Comparison of ENCODE assay signal across 8 cellular contexts in the genomic region with DNA sequence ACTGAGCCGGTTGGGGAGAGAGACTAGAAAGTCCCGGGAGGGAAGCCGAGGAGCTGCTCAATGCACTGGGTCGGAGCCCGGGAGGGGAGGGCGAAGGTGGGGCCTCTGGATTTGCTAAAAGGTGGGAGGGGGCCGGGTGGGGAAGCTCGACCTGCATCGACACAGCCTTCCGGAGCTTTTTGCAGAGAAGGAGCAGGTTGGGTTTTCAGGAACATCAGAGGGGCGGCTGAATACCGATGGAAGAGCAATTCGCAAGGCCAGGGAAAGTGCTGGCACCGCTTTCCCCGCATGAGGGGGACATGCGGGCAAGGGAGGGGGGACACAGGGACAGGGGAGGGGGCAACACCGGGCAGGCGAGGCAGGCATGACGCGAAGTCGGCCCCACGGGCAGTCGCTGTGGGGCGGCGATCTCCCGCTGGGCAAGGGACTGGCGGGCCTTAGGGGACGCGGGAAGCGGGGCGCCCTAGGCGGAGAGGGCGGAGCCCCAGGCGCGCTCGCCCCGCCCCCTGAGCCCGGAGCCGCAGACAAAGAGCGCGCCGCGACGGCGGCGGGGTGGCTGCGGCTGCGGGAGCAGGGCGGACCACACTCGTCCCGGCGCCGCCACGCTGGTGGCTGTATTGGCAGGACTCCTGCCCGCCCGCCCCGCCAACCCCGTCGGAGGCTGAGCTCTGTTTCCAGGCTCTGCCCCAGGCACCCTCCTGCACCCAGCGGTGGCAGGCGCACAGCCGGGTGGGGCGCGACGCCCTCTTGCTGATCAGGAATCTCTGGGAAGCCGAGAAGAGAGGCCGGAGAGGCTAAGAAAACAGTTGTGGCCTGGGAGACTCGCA. TPM values are rescaled to one million over a fixed set of nuclear protein-coding genes. Genes with fewer than 3 reads are reported as not detected.
DNase-seq lines count a peak whose midpoint lies in the region; ATAC-seq, FAIRE-seq and TF ChIP-seq lines count a peak whose summit lies in the region.

No MANE protein-coding gene starts in this region.

- no peaks in the 10 kb centered on the region for H3K9me3 Mint-ChIP-seq in activated T-cell treated with anti-CD3 and anti-CD28 coated beads, Interleukin-2, amount 50 U/mL, for 72 hours

- H3K27ac ChIP-seq in psoas muscle, result no peak overlapping the region

- peak overlapping the region; percentile 68 to 73 for H3K4me3 Mint-ChIP-seq in activated T-cell treated with anti-CD3 and anti-CD28 coated beads, Interleukin-2, amount 50 U/mL, for 72 hours

- no peak for TF ChIP-seq CTCF in psoas muscle (IDR thresholded peaks at IDR 0.05)

- peaks cover 0 to 23% (median 2%) of the 10 kb centered on the region in 3 donors for H3K27me3 ChIP-seq in psoas muscle (ENCODE audit: insufficient read depth in 3 of 3, low read length in 2 of 3)

- H3K4me3 ChIP-seq in psoas muscle, result peak overlapping the region; percentile 62

- WGBS in psoas muscle, 3 donors, result 8 to 21% (median 17%) methylated on average over 13 to 66 of the region's 68 CpGs

- ATAC-seq in activated T-cell treated with anti-CD3 and anti-CD28 coated beads, Interleukin-2, amount 50 U/mL, for 72 hours (replicated peaks in 1 of 2), result peak; percentile 89
- peak; percentile 58 to 81 (median 79) for ATAC-seq in psoas muscle
- no peak for ATAC-seq in HG03045 (IDR thresholded peaks at IDR 0.05; ENCODE audit: unreplicated experiment)
- no peak for ATAC-seq in HG03095 (IDR thresholded peaks at IDR 0.05; ENCODE audit: unreplicated experiment)
- ATAC-seq in HG02870 (IDR thresholded peaks at IDR 0.05; ENCODE audit: unreplicated experiment), result no peak

- no peak for FAIRE-seq in frontal cortex (lab: Jason Lieb, UNC)

- H3K36me3 Mint-ChIP-seq in activated T-cell treated with anti-CD3 and anti-CD28 coated beads, Interleukin-2, amount 50 U/mL, for 72 hours (ENCODE audit: insufficient read depth in 2 of 2), result no peaks in the 10 kb centered on the region

- H3K27me3 Mint-ChIP-seq in activated T-cell treated with anti-CD3 and anti-CD28 coated beads, Interleukin-2, amount 50 U/mL, for 72 hours (ENCODE audit: low read depth), result peaks cover 29% of the 10 kb centered on the region

- no peaks in the 10 kb centered on the region for H3K9me3 ChIP-seq in psoas muscle

- peaks cover 29% of the 10 kb centered on the region for H3K4me1 Mint-ChIP-seq in activated T-cell treated with anti-CD3 and anti-CD28 coated beads, Interleukin-2, amount 50 U/mL, for 72 hours (ENCODE audit: low read depth)

- no peaks in the 10 kb centered on the region for H3K4me1 ChIP-seq in psoas muscle

- no peaks in the 10 kb centered on the region for H3K36me3 ChIP-seq in psoas muscle (ENCODE audit: insufficient read depth in 1 of 2, low read depth in 1 of 2)

- DNase-seq in ELF-1 (ENCODE audit: low read depth, low spot score) (peak; percentile 78), NCI-H2196 (lab: John Stamatoyannopoulos, UW; ENCODE audit: unreplicated experiment) (peak; percentile 52), frontal cortex (ENCODE audit: low spot score in 2 of 2) (peak; percentile 66 to 73), psoas muscle (peak; percentile 31 to 61)
- DNase-seq in activated T-cell treated with anti-CD3 and anti-CD28 coated beads, Interleukin-2, amount 50 U/mL, for 72 hours, result peak; percentile 63 to 69

- intact Hi-C loops in psoas muscle (cut with DNase I), result no loop called here

- no peak overlapping the region for H3K27ac Mint-ChIP-seq in activated T-cell treated with anti-CD3 and anti-CD28 coated beads, Interleukin-2, amount 50 U/mL, for 72 hours

RNA-seq across cellular contexts. Expression of gene PDZD4, which starts 11.6 kb away (rescaled TPM):
- 1 to 10 TPM in 1 of 2 donors, under 1 TPM in 1; 0.82 to 5.0 TPM for total RNA-seq in activated T-cell treated with anti-CD3 and anti-CD28 coated beads, Interleukin-2, amount 50 U/mL, for 72 hours
- total RNA-seq in frontal cortex (165 TPM), psoas muscle (1 to 10 TPM in 3 of 4 donors, under 1 TPM in 1; 0.50 to 2.1 (median 1.4) TPM)
- polyA plus RNA-seq in psoas muscle, result 1 to 10 TPM in 1 of 3 donors, under 1 TPM in 2; 0.65 to 1.3 (median 0.79) TPM

RNA-seq across cellular contexts. Expression of gene SSR4, which starts 24.3 kb away (rescaled TPM):
- total RNA-seq in activated T-cell treated with anti-CD3 and anti-CD28 coated beads, Interleukin-2, amount 50 U/mL, for 72 hours, result 100 to 1,000 TPM; 150 to 192 TPM
- total RNA-seq in frontal cortex (84.4 TPM), psoas muscle (10 to 100 TPM; 57.2 to 86.6 (median 71.2) TPM)
- polyA plus RNA-seq in psoas muscle, result 100 to 1,000 TPM in 2 of 3 donors, 10 to 100 TPM in 1; 84.5 to 198 (median 107) TPM

RNA-seq across cellular contexts. Expression of gene IDH3G, which starts 24.6 kb away (rescaled TPM):
- total RNA-seq in activated T-cell treated with anti-CD3 and anti-CD28 coated beads, Interleukin-2, amount 50 U/mL, for 72 hours, result 10 to 100 TPM; 34.0 to 41.0 TPM
- 49.7 TPM for total RNA-seq in frontal cortex
- total RNA-seq in psoas muscle, result 10 to 100 TPM; 45.6 to 56.9 (median 51.8) TPM
- 10 to 100 TPM; 25.0 to 54.2 (median 44.3) TPM for polyA plus RNA-seq in psoas muscle

RNA-seq across cellular contexts. Expression of gene SRPK3, which starts 37.9 kb away (rescaled TPM):
- total RNA-seq in activated T-cell treated with anti-CD3 and anti-CD28 coated beads, Interleukin-2, amount 50 U/mL, for 72 hours, result not detected
- total RNA-seq in frontal cortex (under 0.01 TPM), psoas muscle (100 to 1,000 TPM in 1 of 4 donors, 10 to 100 TPM in 3; 43.7 to 140 (median 61.4) TPM)
- polyA plus RNA-seq in psoas muscle, result 10 to 100 TPM; 14.5 to 37.4 (median 23.3) TPM

RNA-seq across cellular contexts. Expression of gene PLXNB3, which starts 54.7 kb away (rescaled TPM):
- total RNA-seq in activated T-cell treated with anti-CD3 and anti-CD28 coated beads, Interleukin-2, amount 50 U/mL, for 72 hours, result 1 to 10 TPM in 1 of 2 donors, under 1 TPM in 1; 0.77 to 1.7 TPM
- total RNA-seq in frontal cortex (0.82 TPM), psoas muscle (1 to 10 TPM in 1 of 4 donors, under 1 TPM in 3; 0.27 to 1.5 (median 0.73) TPM)
- under 1 TPM; 0.13 to 0.35 (median 0.31) TPM for polyA plus RNA-seq in psoas muscle

Comparison
In these comparisons a context has a peak if more than half of its experiments do, and no peak if none do; other contexts are left out.
1. ATAC-seq: peak in activated T-cell treated with anti-CD3 and anti-CD28 coated beads, Interleukin-2, amount 50 U/mL, for 72 hours (2 of 2) and psoas muscle (4 of 4); none in HG03045 (single experiment), HG03095 (single experiment) and HG02870 (single experiment).
2. RNA of gene PDZD4, which starts 11.6 kb away (total RNA-seq): 165 TPM in frontal cortex (single experiment); 0.82 to 5.0 TPM in activated T-cell treated with anti-CD3 and anti-CD28 coated beads, Interleukin-2, amount 50 U/mL, for 72 hours and 0.50 to 2.1 TPM in psoas muscle; every median in the first group is over 10 times any median in the second.
3. Peak in every context shown above with its lines, with median percentiles within 50 percentile points of each other: DNase-seq.